In genomic region chr7:50856231-50856630, GRCh38 we compare ENCODE assay signal across 24 cellular contexts.
A peak's percentile ranks its signal among the peaks of the same experiment; 100 is the strongest.
DNase-seq lines count a peak whose midpoint lies in the region; ATAC-seq and TF ChIP-seq lines count a peak whose summit lies in the region.
"Had no signal": no experiment of that assay in that cellular context is flagged by ENCODE, and none has a peak within 500 bp of the region (broad histone marks: within the 10 kb centered on the region; RNA-seq: fewer than 3 reads in every experiment).

No MANE protein-coding gene starts in this region.

- peak; percentile 23 for ATAC-seq in activated CD8-positive, alpha-beta memory T cell treated with anti-CD3 and anti-CD28 coated beads, Interleukin-2, amount 10 ng/mL, durations not matched to agents 7 days and 5 days
- no peak for ATAC-seq in HG02973 (IDR thresholded peaks at IDR 0.05; ENCODE audit: unreplicated experiment)
- ATAC-seq: A549, GM12878 had no signal

- intact Hi-C loops in stomach (cut with DNase I; ENCODE audit: low total_unique reads): no loop called here

- no peaks in the 10 kb centered on the region for H3K36me3 ChIP-seq in stomach
- H3K36me3 ChIP-seq: BE2C; BLaER1 treated with 17β-estradiol and CSF1 and Interleukin-3, amounts not matched to agents 10 nM and 100 nM had no signal

- no peaks in the 10 kb centered on the region for H3K4me1 ChIP-seq in stomach
- H3K4me1 ChIP-seq: BE2C had no signal

- peak; percentile 27 for DNase-seq in activated CD8-positive, alpha-beta memory T cell treated with anti-CD3 and anti-CD28 coated beads, Interleukin-2, amount 10 ng/mL, durations not matched to agents 7 days and 5 days
- DNase-seq in activated CD8-positive, alpha-beta memory T cell treated with anti-CD3 and anti-CD28 coated beads, Interleukin-2, amount 50 U/mL, for 4 hours: no peak
- DNase-seq in neural crest cell (ENCODE audit: low read depth, low spot score) (no peak), stomach (peak; percentile 7), DMS114 treated with DMSO at 0.1 percent for 48 hours (lab: John Stamatoyannopoulos, UW; ENCODE audit: unreplicated experiment) (no peak), endothelial cell (ENCODE audit: low spot score) (no peak)
- DNase-seq: 8988T; ACHN; AML-193; BE2C; Calu3; CD4-positive, alpha-beta memory T cell; COR-L47; DMS153; DMS79; EL; GDM1; H7; HCEC 1CT had no signal

- TF ChIP-seq CTCF in neural crest cell (conservative IDR thresholded peaks at IDR 0.05) (no peak), stomach (IDR thresholded peaks at IDR 0.05) (no peak), endothelial cell (IDR thresholded peaks at IDR 0.05; ENCODE audit: unreplicated experiment) (no peak)

- H3K27me3 Mint-ChIP-seq in activated CD8-positive, alpha-beta memory T cell treated with anti-CD3 and anti-CD28 coated beads, Interleukin-2, amount 10 ng/mL, durations not matched to agents 7 days and 5 days: peaks cover 6% of the 10 kb centered on the region
- H3K27me3 Mint-ChIP-seq in neural crest cell (ENCODE audit: low read depth) (no peaks in the 10 kb centered on the region), endothelial cell (ENCODE audit: unreplicated experiment) (peaks cover 2% of the 10 kb centered on the region)

- H3K27ac Mint-ChIP-seq in activated CD8-positive, alpha-beta memory T cell treated with anti-CD3 and anti-CD28 coated beads, Interleukin-2, amount 10 ng/mL, durations not matched to agents 7 days and 5 days: no peak overlapping the region
- H3K27ac Mint-ChIP-seq in neural crest cell (ENCODE audit: unreplicated experiment) (peak overlapping the region; percentile 30), endothelial cell (ENCODE audit: unreplicated experiment) (no peak overlapping the region)
- H3K27ac Mint-ChIP-seq: CD4-positive, alpha-beta memory T cell had no signal

- no peaks in the 10 kb centered on the region for H3K9me3 ChIP-seq in stomach
- H3K9me3 ChIP-seq: A549; BE2C; BLaER1 treated with 17β-estradiol and CSF1 and Interleukin-3, amounts not matched to agents 10 nM and 100 nM had no signal

- H3K36me3 Mint-ChIP-seq in activated CD8-positive, alpha-beta memory T cell treated with anti-CD3 and anti-CD28 coated beads, Interleukin-2, amount 10 ng/mL, durations not matched to agents 7 days and 5 days: no peaks in the 10 kb centered on the region
- H3K36me3 Mint-ChIP-seq in neural crest cell (ENCODE audit: low read depth) (no peaks in the 10 kb centered on the region), endothelial cell (ENCODE audit: low read depth, unreplicated experiment) (peaks cover 4% of the 10 kb centered on the region)
- H3K36me3 Mint-ChIP-seq: CD4-positive, alpha-beta memory T cell had no signal

- H3K4me3 ChIP-seq in stomach: no peak overlapping the region
- H3K4me3 ChIP-seq: A549; BLaER1 treated with 17β-estradiol and CSF1 and Interleukin-3, amounts not matched to agents 10 nM and 100 nM; GM12878; GM23248 had no signal

- peaks cover 2% of the 10 kb centered on the region for H3K4me1 Mint-ChIP-seq in activated CD8-positive, alpha-beta memory T cell treated with anti-CD3 and anti-CD28 coated beads, Interleukin-2, amount 10 ng/mL, durations not matched to agents 7 days and 5 days
- H3K4me1 Mint-ChIP-seq in neural crest cell (no peaks in the 10 kb centered on the region), endothelial cell (ENCODE audit: unreplicated experiment) (no peaks in the 10 kb centered on the region)
- H3K4me1 Mint-ChIP-seq: CD4-positive, alpha-beta memory T cell had no signal

- WGBS in stomach, 5 donors: 90 to 94% (median 93%) methylated on average over 4 of the region's 4 CpGs

- TF ChIP-seq EP300 in stomach (IDR thresholded peaks at IDR 0.05): no peak

- TF ChIP-seq POLR2A in stomach (IDR thresholded peaks at IDR 0.05): no peak

- no peak overlapping the region for H3K4me3 Mint-ChIP-seq in activated CD8-positive, alpha-beta memory T cell treated with anti-CD3 and anti-CD28 coated beads, Interleukin-2, amount 10 ng/mL, durations not matched to agents 7 days and 5 days
- no peak overlapping the region for H3K4me3 Mint-ChIP-seq in neural crest cell
- no peak overlapping the region for H3K4me3 Mint-ChIP-seq in endothelial cell (ENCODE audit: unreplicated experiment)
- H3K4me3 Mint-ChIP-seq: CD4-positive, alpha-beta memory T cell had no signal

- no peak overlapping the region for H3K27ac ChIP-seq in stomach
- H3K27ac ChIP-seq: A549; BLaER1 treated with 17β-estradiol and CSF1 and Interleukin-3, amounts not matched to agents 10 nM and 100 nM; GM23248 had no signal

- H3K27me3 ChIP-seq in stomach: no peaks in the 10 kb centered on the region
- H3K27me3 ChIP-seq: BE2C; BLaER1 treated with 17β-estradiol and CSF1 and Interleukin-3, amounts not matched to agents 10 nM and 100 nM had no signal

- no peaks in the 10 kb centered on the region for H3K9me3 Mint-ChIP-seq in activated CD8-positive, alpha-beta memory T cell treated with anti-CD3 and anti-CD28 coated beads, Interleukin-2, amount 10 ng/mL, durations not matched to agents 7 days and 5 days (ENCODE audit: low read depth)
- H3K9me3 Mint-ChIP-seq in neural crest cell: no peaks in the 10 kb centered on the region
- no peaks in the 10 kb centered on the region for H3K9me3 Mint-ChIP-seq in endothelial cell (ENCODE audit: unreplicated experiment)
- H3K9me3 Mint-ChIP-seq: CD4-positive, alpha-beta memory T cell had no signal

- CTCF ChIA-PET in activated CD8-positive, alpha-beta memory T cell treated with anti-CD3 and anti-CD28 coated beads, Interleukin-2, amount 10 ng/mL, durations not matched to agents 7 days and 5 days (lab: Charles Lee): no interaction called here

Comparison
In these comparisons a context has a peak if more than half of its experiments do, and no peak if none do; other contexts are left out.
1. DNase-seq: peak in activated CD8-positive, alpha-beta memory T cell treated with anti-CD3 and anti-CD28 coated beads, Interleukin-2, amount 10 ng/mL, durations not matched to agents 7 days and 5 days (single experiment) and stomach (single experiment); none in activated CD8-positive, alpha-beta memory T cell treated with anti-CD3 and anti-CD28 coated beads, Interleukin-2, amount 50 U/mL, for 4 hours (single experiment), neural crest cell (single experiment), DMS114 treated with DMSO at 0.1 percent for 48 hours (single experiment) and endothelial cell (single experiment).